1 cellular context compared by ENCODE assay signal in the genomic region with DNA sequence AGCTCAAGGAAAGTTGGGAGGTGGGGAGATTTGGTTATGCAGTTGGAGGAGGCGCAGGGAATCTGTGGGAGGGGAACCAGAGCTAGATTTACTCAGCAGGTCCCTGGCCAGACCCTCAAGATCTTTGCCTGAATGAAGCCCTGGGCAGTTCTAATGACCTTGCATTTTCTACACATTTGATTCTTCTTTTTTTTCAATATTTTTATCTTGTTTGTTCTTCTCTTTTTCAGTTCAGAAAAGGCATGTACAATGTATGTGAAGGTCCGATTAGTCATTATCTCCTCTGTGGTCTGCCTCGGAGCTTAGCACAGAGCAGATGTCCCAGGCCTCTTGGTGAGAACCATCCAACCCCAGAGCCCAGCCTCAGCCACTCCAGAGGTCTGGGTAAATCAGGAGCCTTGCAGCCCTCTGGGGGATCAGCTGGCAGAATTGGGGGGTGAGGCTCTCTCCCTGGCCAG.
TF ChIP-seq lines count a peak whose summit lies in the region.

No MANE protein-coding gene starts in this region.

TF ChIP-seq in IMR-90, 13 proteins besides CTCF, POLR2A, EP300 and RAD21:
- TF ChIP-seq, protein P1, sequence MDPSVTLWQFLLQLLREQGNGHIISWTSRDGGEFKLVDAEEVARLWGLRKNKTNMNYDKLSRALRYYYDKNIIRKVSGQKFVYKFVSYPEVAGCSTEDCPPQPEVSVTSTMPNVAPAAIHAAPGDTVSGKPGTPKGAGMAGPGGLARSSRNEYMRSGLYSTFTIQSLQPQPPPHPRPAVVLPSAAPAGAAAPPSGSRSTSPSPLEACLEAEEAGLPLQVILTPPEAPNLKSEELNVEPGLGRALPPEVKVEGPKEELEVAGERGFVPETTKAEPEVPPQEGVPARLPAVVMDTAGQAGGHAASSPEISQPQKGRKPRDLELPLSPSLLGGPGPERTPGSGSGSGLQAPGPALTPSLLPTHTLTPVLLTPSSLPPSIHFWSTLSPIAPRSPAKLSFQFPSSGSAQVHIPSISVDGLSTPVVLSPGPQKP (IDR thresholded peaks at IDR 0.05; ENCODE audit: borderline replicate concordance, low read depth, low read length): no peak
- no peak for TF ChIP-seq USF2 (IDR thresholded peaks at IDR 0.05; ENCODE audit: low read depth, low read length)
